Comparison of ENCODE assay signal across 14 cellular contexts in genomic region chr20:44597516-44597915, GRCh38. TPM values are rescaled to one million over a fixed set of nuclear protein-coding genes. Genes with fewer than 3 reads are reported as not detected.
A peak's percentile ranks its signal among the peaks of the same experiment; 100 is the strongest.
DNase-seq lines count a peak whose midpoint lies in the region; ATAC-seq and TF ChIP-seq lines count a peak whose summit lies in the region.
"Had no signal": no experiment of that assay in that cellular context is flagged by ENCODE, and none has a peak within 500 bp of the region (broad histone marks: within the 10 kb centered on the region; RNA-seq: fewer than 3 reads in every experiment).

No MANE protein-coding gene starts in this region.

- WGBS in heart left ventricle, 4 donors: 19 to 38% (median 28%) methylated on average over 4 of the region's 4 CpGs

- H3K27ac ChIP-seq in heart left ventricle (peak overlapping the region; percentile 60 to 97 (median 92)), dorsolateral prefrontal cortex (peak overlapping the region in 36 of 59 donors; percentile 2 to 78 (median 45)), neutrophil (peak overlapping the region; percentile 68), upper lobe of right lung (peak overlapping the region; percentile 79)

- DNase-seq in heart left ventricle (no peak), Right ventricle myocardium superior (no peak), dorsolateral prefrontal cortex (no peak), upper lobe of right lung (no peak), T-helper 9 cell (no peak), DMS 273 treated with DMSO at 0.1 percent for 48 hours (lab: John Stamatoyannopoulos, UW) (no peak)
- DNase-seq: activated T-cell treated with anti-CD3 and anti-CD28 coated beads for 4 hours; amniotic stem cell; immature natural killer cell; naive thymus-derived CD4-positive, alpha-beta T cell; NCI-H1048; T-cell had no signal

- H3K9me3 ChIP-seq in heart left ventricle: no peaks in the 10 kb centered on the region
- no peaks in the 10 kb centered on the region for H3K9me3 ChIP-seq in neutrophil
- H3K9me3 ChIP-seq in upper lobe of right lung: no peaks in the 10 kb centered on the region

- no peak for TF ChIP-seq POLR2A in heart left ventricle (IDR thresholded peaks at IDR 0.05)

- peaks cover 0 to 23% (median 6%) of the 10 kb centered on the region in 9 donors for H3K36me3 ChIP-seq in heart left ventricle
- H3K36me3 ChIP-seq in neutrophil: no peaks in the 10 kb centered on the region
- no peaks in the 10 kb centered on the region for H3K36me3 ChIP-seq in upper lobe of right lung

- H3K27me3 ChIP-seq in heart left ventricle (no peaks in the 10 kb centered on the region), dorsolateral prefrontal cortex (no peaks in the 10 kb centered on the region), neutrophil (no peaks in the 10 kb centered on the region), upper lobe of right lung (no peaks in the 10 kb centered on the region)

- peaks cover 53 to 97% (median 90%) of the 10 kb centered on the region in 12 donors for H3K4me1 ChIP-seq in heart left ventricle
- H3K4me1 ChIP-seq in neutrophil (ENCODE audit: control insufficient read depth in 1 of 2, insufficient read depth in 1 of 2, low read depth in 1 of 2, low read length in 1 of 2): peaks cover 27 to 31% of the 10 kb centered on the region in 2 experiments
- peaks cover 84% of the 10 kb centered on the region for H3K4me1 ChIP-seq in upper lobe of right lung

- intact Hi-C loops in heart left ventricle (cut with DNase I): no loop called here
- intact Hi-C loops in Right ventricle myocardium superior (cut with DNase I): no loop called here
- intact Hi-C loops in dorsolateral prefrontal cortex (cut with DNase I): no loop called here
- intact Hi-C loops in upper lobe of right lung (cut with DNase I): no loop called here

- TF ChIP-seq CTCF in heart left ventricle (IDR thresholded peaks at IDR 0.05) (no peak), dorsolateral prefrontal cortex (IDR thresholded peaks at IDR 0.05 in 54 of 56, conservative IDR thresholded peaks at IDR 0.05 in 2 of 56; ENCODE audit: low read depth in 1 of 56, partially characterized antibody in 56 of 56) (no peak), neutrophil (IDR thresholded peaks at IDR 0.05) (no peak), upper lobe of right lung (IDR thresholded peaks at IDR 0.05) (no peak)

- peak in 1 of 4 donors; percentile 10 for ATAC-seq in heart left ventricle
- no peak for ATAC-seq in Right ventricle myocardium superior (ENCODE audit: poor library complexity)
- ATAC-seq in upper lobe of right lung: no peak
- ATAC-seq in HG02588 (IDR thresholded peaks at IDR 0.05; ENCODE audit: unreplicated experiment): no peak
- ATAC-seq: T-cell had no signal

- H3K4me3 ChIP-seq in heart left ventricle (no peak overlapping the region), dorsolateral prefrontal cortex (no peak overlapping the region), neutrophil (ENCODE audit: low read depth in 1 of 2, low read length in 1 of 2) (no peak overlapping the region), upper lobe of right lung (no peak overlapping the region)

RNA-seq across cellular contexts. Expression of gene PKIG, which starts 15.1 kb away (rescaled TPM):
- 100 to 1,000 TPM; 156 to 286 (median 200) TPM for total RNA-seq in heart left ventricle
- 100 to 1,000 TPM; 155 to 213 TPM for polyA plus RNA-seq in heart left ventricle
- 180 TPM for total RNA-seq in Right ventricle myocardium superior
- total RNA-seq in dorsolateral prefrontal cortex: 100 to 1,000 TPM in 6 of 120 experiments, 10 to 100 TPM in 114; 35.0 to 115 (median 72.9) TPM
- 88.8 TPM for total RNA-seq in upper lobe of right lung

RNA-seq across cellular contexts. Expression of gene ADA, which starts 54.0 kb away (rescaled TPM):
- total RNA-seq in heart left ventricle: 10 to 100 TPM in 2 of 9 donors, 1 to 10 TPM in 7; 2.5 to 11.5 (median 6.0) TPM
- 10 to 100 TPM in 1 of 2 donors, 1 to 10 TPM in 1; 6.4 to 10.9 TPM for polyA plus RNA-seq in heart left ventricle
- total RNA-seq in Right ventricle myocardium superior: 8.9 TPM
- total RNA-seq in dorsolateral prefrontal cortex: 10 to 100 TPM in 23 of 120 experiments, 1 to 10 TPM in 97; 1.9 to 18.9 (median 6.6) TPM
- total RNA-seq in upper lobe of right lung: 5.8 TPM
